ENCODE assay signal across 33 cellular contexts in the genomic region with DNA sequence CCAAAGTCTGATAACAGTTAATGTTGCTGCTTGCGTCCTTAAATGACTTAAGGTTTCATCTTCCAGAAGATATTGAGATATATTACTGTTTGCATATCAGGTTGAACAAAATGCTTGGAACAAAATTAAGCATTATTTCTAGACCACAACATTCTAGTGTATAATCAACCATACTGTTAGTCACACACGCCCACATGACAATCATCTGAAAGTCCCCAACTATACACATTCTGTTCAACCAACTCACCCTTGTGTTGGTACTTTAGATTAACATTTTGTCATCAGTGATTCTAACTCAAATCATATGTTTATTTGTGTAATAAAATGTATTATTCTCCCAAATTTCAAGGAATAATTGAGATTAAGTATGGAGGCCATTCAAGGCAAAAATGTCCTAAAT. TPM values are rescaled to one million over a fixed set of nuclear protein-coding genes. Genes with fewer than 3 reads are reported as not detected.
DNase-seq lines count a peak whose midpoint lies in the region; ATAC-seq, FAIRE-seq and TF ChIP-seq lines count a peak whose summit lies in the region.
"Had no signal": no experiment of that assay in that cellular context is flagged by ENCODE, and none has a peak within 500 bp of the region (broad histone marks: within the 10 kb centered on the region; RNA-seq: fewer than 3 reads in every experiment).

No MANE protein-coding gene starts in this region.

- TF ChIP-seq CTCF in AG10803 (conservative IDR thresholded peaks at IDR 0.05; ENCODE audit: low read length) (no peak), bronchial epithelial cell (IDR thresholded peaks at IDR 0.05; ENCODE audit: insufficient read depth, low read length, severe bottlenecking) (no peak), osteoblast (IDR thresholded peaks at IDR 0.05; ENCODE audit: extremely low read depth, low read depth, low read length) (no peak)

- H4K20me1 ChIP-seq in osteoblast (ENCODE audit: insufficient read depth, low read length): no peaks in the 10 kb centered on the region

- peak overlapping the region; percentile 23 for H3K4me2 ChIP-seq in osteoblast (ENCODE audit: insufficient read depth, low read length)
- H3K4me2 ChIP-seq: GM23338 had no signal

- ATAC-seq in esophagus mucosa (no peak), HG03045 (IDR thresholded peaks at IDR 0.05; ENCODE audit: unreplicated experiment) (no peak)
- ATAC-seq: GM23338; mucosa of descending colon; natural killer cell; stimulated activated naive B cell treated with anti-CD40 and anti-IgM and Interleukin-4, amounts not matched to agents 10 μg/mL and 1 μg/mL and 100 μg/mL, for 72 hours; WTC11 had no signal

- no peaks in the 10 kb centered on the region for H3K9me3 ChIP-seq in osteoblast (ENCODE audit: low read depth, low read length)
- H3K9me3 ChIP-seq: mucosa of descending colon, SJSA1, upper lobe of left lung had no signal

- peak overlapping the region; percentile 10 for H3K27ac ChIP-seq in osteoblast (ENCODE audit: low read depth, low read length)
- H3K27ac ChIP-seq: SJSA1, upper lobe of left lung had no signal

- H3K27me3 ChIP-seq in bronchial epithelial cell (ENCODE audit: control insufficient read depth, insufficient read depth, low read length): no peaks in the 10 kb centered on the region
- H3K27me3 ChIP-seq in osteoblast (ENCODE audit: insufficient read depth, low read length): no peaks in the 10 kb centered on the region
- H3K27me3 ChIP-seq: SJSA1, upper lobe of left lung had no signal

- no peaks in the 10 kb centered on the region for H3K36me3 ChIP-seq in bronchial epithelial cell (ENCODE audit: control insufficient read depth, insufficient read depth, low read length)
- peaks cover 8% of the 10 kb centered on the region for H3K36me3 ChIP-seq in osteoblast (ENCODE audit: insufficient read depth, low read length)
- H3K36me3 ChIP-seq: SJSA1 had no signal

- FAIRE-seq in bronchial epithelial cell (lab: Jason Lieb, UNC): no peak
- FAIRE-seq: G401.6 had no signal

- H2AFZ ChIP-seq in osteoblast (ENCODE audit: low read length): no peak overlapping the region

- H3K79me2 ChIP-seq in osteoblast (ENCODE audit: insufficient read depth, low read length): peaks cover 30% of the 10 kb centered on the region

- H3K4me3 ChIP-seq in AG10803 (ENCODE audit: low read length): no peak overlapping the region
- H3K4me3 ChIP-seq in bronchial epithelial cell (ENCODE audit: low read depth, low read length): no peak overlapping the region
- H3K4me3 ChIP-seq in osteoblast (ENCODE audit: insufficient read depth, low read length): no peak overlapping the region
- H3K4me3 ChIP-seq: GM23338, lung, mucosa of descending colon, SJSA1, upper lobe of left lung had no signal

- peaks cover 47% of the 10 kb centered on the region for H3K4me1 ChIP-seq in osteoblast (ENCODE audit: insufficient read depth, low read length)
- H3K4me1 ChIP-seq: SJSA1 had no signal

- DNase-seq in AG10803 (ENCODE audit: low read depth) (peak; percentile 20), M059J (ENCODE audit: low read depth) (peak; percentile 24), bronchial epithelial cell (ENCODE audit: low read depth) (peak; percentile 25), osteoblast (ENCODE audit: insufficient read length, low spot score, missing footprints) (peak; percentile 43), NCI-H2029 (lab: John Stamatoyannopoulos, UW) (no peak), NCI-H2171 (lab: John Stamatoyannopoulos, UW) (no peak)
- DNase-seq: activated CD4-positive, alpha-beta T cell treated with anti-CD3 and anti-CD28 coated beads, Interleukin-2, amount 10 ng/mL, durations not matched to agents 24 days and 14 days; activated effector memory CD4-positive, alpha-beta T cell treated with Interleukin-2 at 50 U/mL for 16 hours; activated T-cell treated with anti-CD3 and anti-CD28 coated beads, Interleukin-2, amount 50 U/mL, for 1 hour; caudate nucleus; CD4-positive, alpha-beta memory T cell; cortex of kidney; effector memory CD4-positive, alpha-beta T cell; erythroblast; foreskin melanocyte; HFFc6; mucosa of descending colon; natural killer cell; NCI-H1048; NCI-H1694; NCI-H510A; nucleus accumbens; stimulated activated naive B cell treated with anti-CD40 and anti-IgM and Interleukin-4, amounts not matched to agents 10 μg/mL and 1 μg/mL and 100 μg/mL, for 72 hours; substantia nigra; upper lobe of left lung had no signal

RNA-seq across cellular contexts. Expression of gene LURAP1L, which starts 47.3 kb away (rescaled TPM):
- 1.2 and 3.2 TPM in 2 replicates for total RNA-seq in M059J (2014; rRNA removed; shearing (Covaris generic))
- total RNA-seq in bronchial epithelial cell (43.7 and 56.5 TPM in 2 replicates), osteoblast (88.3 and 107 TPM in 2 replicates), esophagus mucosa (2.6 TPM)
- total RNA-seq: activated CD4-positive, alpha-beta T cell treated with anti-CD3 and anti-CD28 coated beads, Interleukin-2, amount 10 ng/mL, durations not matched to agents 24 days and 14 days; B cell; CD4-positive, alpha-beta memory T cell; natural killer cell; SJSA1 had no signal

Comparison
In these comparisons a context has a peak if more than half of its experiments do, and no peak if none do; other contexts are left out.
1. DNase-seq: peak in AG10803 (single experiment), M059J (single experiment), bronchial epithelial cell (single experiment) and osteoblast (single experiment); none in NCI-H2029 (single experiment) and NCI-H2171 (single experiment).
2. RNA of gene LURAP1L, which starts 47.3 kb away (total RNA-seq): 88.3 to 107 TPM in osteoblast and 43.7 to 56.5 TPM in bronchial epithelial cell; 1.2 to 3.2 TPM in M059J and 2.6 TPM in esophagus mucosa (single experiment); every median in the first group is over 10 times any median in the second.